Comparison of ENCODE assay signal across 22 cellular contexts in the genomic region with DNA sequence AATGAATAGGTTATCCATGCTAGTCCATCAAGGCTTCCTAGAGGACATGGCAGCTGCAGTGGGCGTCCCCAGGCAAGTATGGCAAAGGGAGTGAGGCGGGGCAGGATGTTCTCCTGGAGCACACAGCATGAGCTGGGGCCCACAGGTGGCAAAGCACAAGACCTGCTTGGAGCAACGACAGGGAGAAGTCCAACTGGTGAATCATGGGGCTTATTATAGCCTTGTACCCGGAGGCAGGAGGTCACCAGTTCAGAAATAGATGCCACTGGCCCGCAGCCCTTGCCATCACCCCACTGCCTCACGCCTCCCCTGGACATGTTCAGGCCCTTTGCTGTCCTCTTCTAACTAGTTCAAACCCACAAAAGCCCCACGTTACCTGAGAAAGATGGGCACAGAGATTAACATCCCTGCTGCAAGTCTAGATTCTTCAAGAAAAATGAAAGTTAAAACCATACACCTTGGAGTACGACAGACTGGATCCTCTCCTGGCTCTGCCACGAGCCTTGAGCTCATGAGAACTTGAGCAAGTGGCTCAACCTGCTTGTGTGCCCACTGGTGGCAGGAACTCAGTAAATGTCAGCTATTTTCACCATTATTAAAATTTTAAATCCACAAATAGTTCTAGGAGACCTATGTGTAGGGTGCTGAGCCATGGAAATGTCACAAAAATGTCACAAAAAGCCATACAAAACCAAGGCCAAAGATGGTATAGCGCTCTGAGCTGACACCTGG. TPM values are rescaled to one million over a fixed set of nuclear protein-coding genes. Genes with fewer than 3 reads are reported as not detected.
DNase-seq lines count a peak whose midpoint lies in the region; ATAC-seq and TF ChIP-seq lines count a peak whose summit lies in the region.
"Had no signal": no experiment of that assay in that cellular context is flagged by ENCODE, and none has a peak within 500 bp of the region (broad histone marks: within the 10 kb centered on the region; RNA-seq: fewer than 3 reads in every experiment).

No MANE protein-coding gene starts in this region.

- H3K4me1 Mint-ChIP-seq in activated T-helper 2 cell treated with anti-CD3 and anti-CD28 coated beads, Interferon-gamma antibody, Interleukin-2, Interleukin-4, amounts not matched to agents 10 μg/mL and 5 μg/mL and 100 μg/mL, durations not matched to agents 14 hours and 24 hours and 36 hours (ENCODE audit: low read depth), result peaks cover 25% of the 10 kb centered on the region

- peak overlapping the region; percentile 35 for H2AFZ ChIP-seq in mammary epithelial cell (ENCODE audit: low read depth, low read length)
- H2AFZ ChIP-seq: parathyroid adenoma had no signal

- intact Hi-C loops in mammary epithelial cell (cut with micrococcal nuclease) (no loop called here), left ventricle myocardium inferior (cut with micrococcal nuclease) (no loop called here), thyroid gland (cut with DNase I) (no loop called here)
- intact Hi-C loops in activated T-helper 2 cell treated with anti-CD3 and anti-CD28 coated beads, Interferon-gamma antibody, Interleukin-2, Interleukin-4, amounts not matched to agents 10 μg/mL and 5 μg/mL and 100 μg/mL, durations not matched to agents 14 hours and 24 hours and 36 hours (cut with micrococcal nuclease), result no loop called here

- H3K9me3 Mint-ChIP-seq in activated T-helper 2 cell treated with anti-CD3 and anti-CD28 coated beads, Interferon-gamma antibody, Interleukin-2, Interleukin-4, amounts not matched to agents 10 μg/mL and 5 μg/mL and 100 μg/mL, durations not matched to agents 14 hours and 24 hours and 36 hours, result no peaks in the 10 kb centered on the region
- H3K9me3 Mint-ChIP-seq: stimulated activated naive B cell treated with anti-CD40 and anti-IgM and Interleukin-4, amounts not matched to agents 10 μg/mL and 1 μg/mL and 100 μg/mL, for 72 hours; T-cell had no signal

- H3K36me3 Mint-ChIP-seq in activated T-helper 2 cell treated with anti-CD3 and anti-CD28 coated beads, Interferon-gamma antibody, Interleukin-2, Interleukin-4, amounts not matched to agents 10 μg/mL and 5 μg/mL and 100 μg/mL, durations not matched to agents 14 hours and 24 hours and 36 hours (ENCODE audit: low read depth), result no peaks in the 10 kb centered on the region
- H3K36me3 Mint-ChIP-seq: stimulated activated naive B cell treated with anti-CD40 and anti-IgM and Interleukin-4, amounts not matched to agents 10 μg/mL and 1 μg/mL and 100 μg/mL, for 72 hours; T-cell had no signal

- peak; percentile 2 for DNase-seq in NCI-H146 (lab: John Stamatoyannopoulos, UW)
- no peak for DNase-seq in NCI-H146 treated with DMSO at 0.1 percent for 48 hours (lab: John Stamatoyannopoulos, UW; ENCODE audit: unreplicated experiment)
- DNase-seq in mammary epithelial cell, result peak; percentile 70
- peak; percentile 67 for DNase-seq in left ventricle myocardium inferior
- peak; percentile 57 to 59 for DNase-seq in thyroid gland
- DNase-seq in activated T-helper 2 cell treated with anti-CD3 and anti-CD28 coated beads, Interferon-gamma antibody, Interleukin-2, Interleukin-4, amounts not matched to agents 10 μg/mL and 5 μg/mL and 100 μg/mL, durations not matched to agents 14 hours and 24 hours and 36 hours (ENCODE audit: low spot score), result no peak
- no peak for DNase-seq in cerebellum (ENCODE audit: low spot score)
- DNase-seq: amygdala; esophagus squamous epithelium; hippocampal formation; kidney glomerular epithelial cell; midbrain; MV-4-11; NCI-H774; RPMI8226; stimulated activated CD4-positive, alpha-beta T cell treated with anti-CD3 and anti-CD28 coated beads, Interleukin-12 subunit alpha, Interleukin-12 subunit beta, amount 100 ng/mL, for 4 hours; stimulated activated naive B cell treated with anti-CD40 and anti-IgM and Interleukin-4, amounts not matched to agents 10 μg/mL and 1 μg/mL and 100 μg/mL, for 72 hours; T-cell; transverse colon; WERI-Rb-1 had no signal

- no peaks in the 10 kb centered on the region for H4K20me1 ChIP-seq in mammary epithelial cell (ENCODE audit: insufficient read depth, low read length)

- peak overlapping the region; percentile 15 for H3K27ac ChIP-seq in mammary epithelial cell (ENCODE audit: insufficient read depth, low read depth, low read length)
- H3K27ac ChIP-seq in left ventricle myocardium inferior (replicated peaks), result peak overlapping the region; percentile 86
- peak overlapping the region in 1 of 3 donors; percentile 1 for H3K27ac ChIP-seq in thyroid gland
- H3K27ac ChIP-seq: esophagus squamous epithelium, parathyroid adenoma, transverse colon, WERI-Rb-1 had no signal

- 31% methylated on average over 9 of the region's 10 CpGs for WGBS in mammary epithelial cell (ENCODE audit: low coverage, missing lambda C conversion rate)
- 80 to 84% methylated on average over 10 of the region's 10 CpGs for WGBS in thyroid gland, 2 donors

- dilution Hi-C loops in mammary epithelial cell (cut with HindIII; ENCODE audit: low sequenced_read_pairs), result no loop called here

- CTCF ChIA-PET in mammary epithelial cell (lab: Charles Lee; ENCODE audit: low non-redundant PET), result interaction anchor here (0.5 to 0.6 kb wide), 2 partner anchors 51 kb away, joined by 3 to 4 read pairs; no protein-coding TSS in a partner anchor

- TF ChIP-seq CTCF in mammary epithelial cell (conservative IDR thresholded peaks at IDR 0.05 in 1 of 2, IDR thresholded peaks at IDR 0.05 in 1 of 2; ENCODE audit: extremely low read depth in 1 of 2, insufficient read depth in 1 of 2, low read depth in 1 of 2, low read length in 2 of 2) (peak; percentile 14 to 50), left ventricle myocardium inferior (IDR thresholded peaks at IDR 0.05; ENCODE audit: borderline replicate concordance) (no peak), thyroid gland (IDR thresholded peaks at IDR 0.05) (peak in 3 of 6 experiments; percentile 33 to 45 (median 39))

- H3K36me3 ChIP-seq in mammary epithelial cell (ENCODE audit: insufficient read depth, low read length) (no peaks in the 10 kb centered on the region), left ventricle myocardium inferior (no peaks in the 10 kb centered on the region), thyroid gland (no peaks in the 10 kb centered on the region)
- H3K36me3 ChIP-seq: esophagus squamous epithelium, transverse colon, WERI-Rb-1 had no signal

- in situ Hi-C loops in mammary epithelial cell (cut with MboI; ENCODE audit: low sequenced_read_pairs in 2 of 2), result no loop called here

- TF ChIP-seq POLR2A in thyroid gland (IDR thresholded peaks at IDR 0.05), result no peak

- ATAC-seq in HG02678 (IDR thresholded peaks at IDR 0.05; ENCODE audit: unreplicated experiment), result no peak
- ATAC-seq: stimulated activated naive B cell treated with anti-CD40 and anti-IgM and Interleukin-4, amounts not matched to agents 10 μg/mL and 1 μg/mL and 100 μg/mL, for 72 hours; T-cell had no signal

- no peak overlapping the region for H3K9ac ChIP-seq in mammary epithelial cell (ENCODE audit: insufficient read depth, low read length)
- H3K9ac ChIP-seq: parathyroid adenoma had no signal

- no TSS peak for BruUV-seq in mammary epithelial cell (replicated peaks; lab: Mats Ljungman, UMichigan)

- peaks cover 33% of the 10 kb centered on the region for H3K79me2 ChIP-seq in mammary epithelial cell (ENCODE audit: insufficient read depth, low read length)
- H3K79me2 ChIP-seq: parathyroid adenoma had no signal

- H3K27ac Mint-ChIP-seq in activated T-helper 2 cell treated with anti-CD3 and anti-CD28 coated beads, Interferon-gamma antibody, Interleukin-2, Interleukin-4, amounts not matched to agents 10 μg/mL and 5 μg/mL and 100 μg/mL, durations not matched to agents 14 hours and 24 hours and 36 hours, result no peak overlapping the region
- H3K27ac Mint-ChIP-seq: stimulated activated naive B cell treated with anti-CD40 and anti-IgM and Interleukin-4, amounts not matched to agents 10 μg/mL and 1 μg/mL and 100 μg/mL, for 72 hours; T-cell had no signal

- H3K4me3 ChIP-seq in mammary epithelial cell (replicated peaks in 1 of 3; ENCODE audit: insufficient read depth in 1 of 3, low read depth in 2 of 3, low read length in 3 of 3), result no peak overlapping the region
- peak overlapping the region; percentile 70 for H3K4me3 ChIP-seq in left ventricle myocardium inferior
- no peak overlapping the region for H3K4me3 ChIP-seq in thyroid gland (replicated peaks in 1 of 3)
- H3K4me3 ChIP-seq: esophagus squamous epithelium, transverse colon had no signal

- H3K4me3 Mint-ChIP-seq in activated T-helper 2 cell treated with anti-CD3 and anti-CD28 coated beads, Interferon-gamma antibody, Interleukin-2, Interleukin-4, amounts not matched to agents 10 μg/mL and 5 μg/mL and 100 μg/mL, durations not matched to agents 14 hours and 24 hours and 36 hours (ENCODE audit: low read depth), result no peak overlapping the region
- H3K4me3 Mint-ChIP-seq: stimulated activated naive B cell treated with anti-CD40 and anti-IgM and Interleukin-4, amounts not matched to agents 10 μg/mL and 1 μg/mL and 100 μg/mL, for 72 hours had no signal

- H3K9me3 ChIP-seq in mammary epithelial cell (replicated peaks; ENCODE audit: insufficient read depth, low read length), result no peaks in the 10 kb centered on the region
- H3K9me3 ChIP-seq in left ventricle myocardium inferior (replicated peaks), result no peaks in the 10 kb centered on the region
- H3K9me3 ChIP-seq in thyroid gland, result no peaks in the 10 kb centered on the region
- H3K9me3 ChIP-seq: esophagus squamous epithelium, transverse colon had no signal

- peaks cover 45% of the 10 kb centered on the region for H3K4me1 ChIP-seq in mammary epithelial cell (ENCODE audit: insufficient read depth, low read length)
- peaks cover 45% of the 10 kb centered on the region for H3K4me1 ChIP-seq in left ventricle myocardium inferior
- H3K4me1 ChIP-seq in thyroid gland, result peaks cover 11 to 33% of the 10 kb centered on the region in 2 donors

- peaks cover 21% of the 10 kb centered on the region for H3K27me3 Mint-ChIP-seq in activated T-helper 2 cell treated with anti-CD3 and anti-CD28 coated beads, Interferon-gamma antibody, Interleukin-2, Interleukin-4, amounts not matched to agents 10 μg/mL and 5 μg/mL and 100 μg/mL, durations not matched to agents 14 hours and 24 hours and 36 hours (ENCODE audit: low read depth)

- H3K27me3 ChIP-seq in mammary epithelial cell (ENCODE audit: insufficient read depth, low read length) (no peaks in the 10 kb centered on the region), left ventricle myocardium inferior (ENCODE audit: low read depth) (no peaks in the 10 kb centered on the region), thyroid gland (no peaks in the 10 kb centered on the region)
- H3K27me3 ChIP-seq: esophagus squamous epithelium, transverse colon had no signal

- H3K4me2 ChIP-seq in mammary epithelial cell (ENCODE audit: insufficient read depth, low read depth, low read length), result peak overlapping the region; percentile 47

RNA-seq across cellular contexts. Expression of gene SRGAP3, which starts 1.8 kb away (rescaled TPM):
- total RNA-seq in mammary epithelial cell (10 to 100 TPM; 27.2 to 50.1 TPM), left ventricle myocardium inferior (10.3 TPM), thyroid gland (10 to 100 TPM; 14.7 to 58.9 (median 18.7) TPM), cerebellum (130 TPM)
- polyA plus RNA-seq in mammary epithelial cell, result 9.2 TPM
- polyA minus RNA-seq in mammary epithelial cell, result 62.1 TPM
- total RNA-seq in activated T-helper 2 cell treated with anti-CD3 and anti-CD28 coated beads, Interferon-gamma antibody, Interleukin-2, Interleukin-4, amounts not matched to agents 10 μg/mL and 5 μg/mL and 100 μg/mL, durations not matched to agents 14 hours and 24 hours and 36 hours, result 0.71 and 0.85 TPM in 2 replicates

Comparison
In these comparisons a context has a peak if more than half of its experiments do, and no peak if none do; other contexts are left out.
1. DNase-seq: peak in NCI-H146 (single experiment), mammary epithelial cell (single experiment), left ventricle myocardium inferior (single experiment) and thyroid gland (2 of 2); none in NCI-H146 treated with DMSO at 0.1 percent for 48 hours (single experiment), activated T-helper 2 cell treated with anti-CD3 and anti-CD28 coated beads, Interferon-gamma antibody, Interleukin-2, Interleukin-4, amounts not matched to agents 10 μg/mL and 5 μg/mL and 100 μg/mL, durations not matched to agents 14 hours and 24 hours and 36 hours (single experiment) and cerebellum (single experiment).